21 cellular contexts compared by ENCODE assay signal in genomic region chr12:2693980-2694379, GRCh38.
DNase-seq lines count a peak whose midpoint lies in the region; ATAC-seq, FAIRE-seq and TF ChIP-seq lines count a peak whose summit lies in the region.
"Had no signal": no experiment of that assay in that cellular context is flagged by ENCODE, and none has a peak within 500 bp of the region (broad histone marks: within the 10 kb centered on the region; RNA-seq: fewer than 3 reads in every experiment).

No MANE protein-coding gene starts in this region.

- no peak for DNase-seq in left ventricle myocardium superior
- DNase-seq in right cardiac atrium = no peak
- no peak for DNase-seq in T-helper 17 cell
- no peak for DNase-seq in natural killer cell
- DNase-seq in urothelium cell line (ENCODE audit: low spot score) = no peak
- DNase-seq in dedifferentiated amniotic fluid mesenchymal stem cell (ENCODE audit: extremely low spot score) = no peak
- no peak for DNase-seq in GM13976 (ENCODE audit: low spot score)
- no peak for DNase-seq in endothelial cell (ENCODE audit: low spot score)
- DNase-seq: GM23248, NCI-H1048, NCI-H1417, NCI-H1694, NCI-H2029 treated with DMSO at 0.1 percent for 48 hours, NCI-H2227 treated with DMSO at 0.1 percent for 48 hours, NCI-H526 treated with DMSO at 0.1 percent for 48 hours, RPMI8226, SIG-M5 had no signal

- H3K9me3 Mint-ChIP-seq in natural killer cell (no peaks in the 10 kb centered on the region), endothelial cell (ENCODE audit: unreplicated experiment) (peaks cover under 1% of the 10 kb centered on the region)

- ATAC-seq in left ventricle myocardium superior = peak; percentile 50
- no peak for ATAC-seq in right cardiac atrium
- ATAC-seq in T-helper 17 cell = no peak
- ATAC-seq in natural killer cell = no peak

- peak; percentile 35 for FAIRE-seq in urothelium cell line (lab: Jason Lieb, UNC)
- FAIRE-seq: D721Med, GM18507 had no signal

- no peak overlapping the region for H3K4me3 ChIP-seq in right cardiac atrium (ENCODE audit: low read length)
- H3K4me3 ChIP-seq: GM23248 had no signal

- H3K4me3 Mint-ChIP-seq in T-helper 17 cell = peak overlapping the region; percentile 22
- H3K4me3 Mint-ChIP-seq in natural killer cell = peak overlapping the region; percentile 95
- H3K4me3 Mint-ChIP-seq in endothelial cell (ENCODE audit: unreplicated experiment) = no peak overlapping the region

- peak overlapping the region; percentile 69 for H3K27ac Mint-ChIP-seq in T-helper 17 cell
- H3K27ac Mint-ChIP-seq in natural killer cell = peak overlapping the region; percentile 17 to 60
- no peak overlapping the region for H3K27ac Mint-ChIP-seq in endothelial cell (ENCODE audit: unreplicated experiment)
- H3K27ac Mint-ChIP-seq: B cell had no signal

- H3K4me1 Mint-ChIP-seq in T-helper 17 cell (peaks cover 29% of the 10 kb centered on the region), natural killer cell (peaks cover 36 to 39% of the 10 kb centered on the region in 2 donors), endothelial cell (ENCODE audit: unreplicated experiment) (peaks cover 35% of the 10 kb centered on the region)

- 82% methylated on average over 2 of the region's 2 CpGs for WGBS in right cardiac atrium

- TF ChIP-seq CTCF in natural killer cell (IDR thresholded peaks at IDR 0.05) = no peak
- no peak for TF ChIP-seq CTCF in GM13976 (IDR thresholded peaks at IDR 0.05; ENCODE audit: borderline replicate concordance, control extremely low read depth, extremely low read depth, insufficient read depth, missing control alignments)
- TF ChIP-seq CTCF in endothelial cell (IDR thresholded peaks at IDR 0.05; ENCODE audit: unreplicated experiment) = no peak

- intact Hi-C loops in left ventricle myocardium superior (cut with micrococcal nuclease) = no loop called here
- intact Hi-C loops in right cardiac atrium (cut with DNase I) = no loop called here
- intact Hi-C loops in natural killer cell (cut with micrococcal nuclease) = no loop called here

- peaks cover 42% of the 10 kb centered on the region for H3K27me3 Mint-ChIP-seq in T-helper 17 cell
- peaks cover 5 to 25% of the 10 kb centered on the region in 2 donors for H3K27me3 Mint-ChIP-seq in natural killer cell (ENCODE audit: low read depth in 2 of 2)
- H3K27me3 Mint-ChIP-seq in endothelial cell (ENCODE audit: unreplicated experiment) = peaks cover 13% of the 10 kb centered on the region

- no peak overlapping the region for H3K27ac ChIP-seq in right cardiac atrium (ENCODE audit: low read length)
- H3K27ac ChIP-seq: C4-2B, GM23248 had no signal

- H3K36me3 Mint-ChIP-seq in T-helper 17 cell (ENCODE audit: low read depth) (peaks cover 5% of the 10 kb centered on the region), natural killer cell (no peaks in the 10 kb centered on the region), endothelial cell (ENCODE audit: low read depth, unreplicated experiment) (peaks cover 6% of the 10 kb centered on the region)

- no peaks in the 10 kb centered on the region for H3K4me1 ChIP-seq in right cardiac atrium (ENCODE audit: control insufficient read depth, insufficient read depth, low read length)

- in situ Hi-C loops in GM13976 (cut with MboI; ENCODE audit: low sequenced_read_pairs, unreplicated experiment) = no loop called here

- no peaks in the 10 kb centered on the region for H3K27me3 ChIP-seq in right cardiac atrium (ENCODE audit: control insufficient read depth, insufficient read depth)

- H3K9me3 ChIP-seq in right cardiac atrium (ENCODE audit: control insufficient read depth, low read length) = no peaks in the 10 kb centered on the region
- no peaks in the 10 kb centered on the region for H3K9me3 ChIP-seq in T-helper 17 cell (ENCODE audit: control insufficient read depth, low read length, poor library complexity, severe bottlenecking)
